Comparison of ENCODE assay signal across 8 cellular contexts in genomic region chr5:149381986-149382338, GRCh38. TPM values are rescaled to one million over a fixed set of nuclear protein-coding genes. Genes with fewer than 3 reads are reported as not detected.
DNase-seq lines count a peak whose midpoint lies in the region; ATAC-seq and TF ChIP-seq lines count a peak whose summit lies in the region.

No MANE protein-coding gene starts in this region.

- H3K4me3 ChIP-seq in GM12864 (ENCODE audit: low read depth, low read length): no peak overlapping the region

- TF ChIP-seq CTCF in GM12864 (IDR thresholded peaks at IDR 0.05; ENCODE audit: low read depth, low read length, missing control alignments): peak; percentile 88

- ATAC-seq in left lobe of liver (peak; percentile 89), HG02970 (IDR thresholded peaks at IDR 0.05; ENCODE audit: low FRiP score, unreplicated experiment) (no peak)

- DNase-seq in GM12864 (ENCODE audit: low read depth) (no peak), HCEC 1CT (peak; percentile 55), NCI-H2029 (lab: John Stamatoyannopoulos, UW) (peak; percentile 19), cerebellar cortex (ENCODE audit: low spot score) (peak; percentile 60), left lobe of liver (ENCODE audit: low spot score) (peak; percentile 68)
- peak; percentile 77 for DNase-seq in activated CD4-positive, CD25-positive, alpha-beta regulatory T cell treated with anti-CD3 and anti-CD28 coated beads, Interleukin-2, amount 50 U/mL, for 72 hours
- peak; percentile 71 to 83 for DNase-seq in stimulated activated CD4-positive, alpha-beta T cell treated with anti-CD3 and anti-CD28 coated beads, Interleukin-2, amount 100 ng/mL, for 48 hours

RNA-seq across cellular contexts. Expression of gene IL17B, which starts 2.9 kb away (rescaled TPM):
- total RNA-seq in left lobe of liver: not detected

RNA-seq across cellular contexts. Expression of gene PCYOX1L, which starts 24.1 kb away (rescaled TPM):
- total RNA-seq in left lobe of liver: 0.93 TPM

RNA-seq across cellular contexts. Expression of gene GRPEL2, which starts 36.7 kb away (rescaled TPM):
- total RNA-seq in left lobe of liver: 5.1 TPM
